ENCODE assay signal across 1 cellular context in the genomic region with DNA sequence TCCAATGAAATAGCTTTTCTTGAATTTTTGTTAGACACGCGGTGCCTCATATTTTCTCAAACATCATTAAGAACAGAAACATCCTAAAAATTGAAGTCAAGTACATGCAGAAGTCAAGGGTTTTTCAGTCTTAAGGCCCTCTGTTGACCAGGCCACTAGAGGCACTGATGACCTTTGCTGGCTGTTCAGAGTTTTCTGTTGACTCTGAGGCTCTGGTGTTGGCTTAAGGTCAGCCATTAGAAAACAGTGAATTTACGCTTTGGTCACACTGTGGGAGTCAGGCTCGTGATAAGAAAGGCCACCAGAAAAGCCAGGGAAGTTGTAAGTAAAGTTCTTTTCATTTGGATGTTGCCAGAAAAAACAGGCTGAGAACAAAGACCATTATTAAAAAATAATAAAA.
A peak's percentile ranks its signal among the peaks of the same experiment; 100 is the strongest.
TF ChIP-seq lines count a peak whose summit lies in the region.

No MANE protein-coding gene starts in this region.

TF ChIP-seq in HepG2, 621 proteins besides CTCF, POLR2A, EP300 and RAD21 (continued from another document and continues in another):
- TF ChIP-seq, protein P1, sequence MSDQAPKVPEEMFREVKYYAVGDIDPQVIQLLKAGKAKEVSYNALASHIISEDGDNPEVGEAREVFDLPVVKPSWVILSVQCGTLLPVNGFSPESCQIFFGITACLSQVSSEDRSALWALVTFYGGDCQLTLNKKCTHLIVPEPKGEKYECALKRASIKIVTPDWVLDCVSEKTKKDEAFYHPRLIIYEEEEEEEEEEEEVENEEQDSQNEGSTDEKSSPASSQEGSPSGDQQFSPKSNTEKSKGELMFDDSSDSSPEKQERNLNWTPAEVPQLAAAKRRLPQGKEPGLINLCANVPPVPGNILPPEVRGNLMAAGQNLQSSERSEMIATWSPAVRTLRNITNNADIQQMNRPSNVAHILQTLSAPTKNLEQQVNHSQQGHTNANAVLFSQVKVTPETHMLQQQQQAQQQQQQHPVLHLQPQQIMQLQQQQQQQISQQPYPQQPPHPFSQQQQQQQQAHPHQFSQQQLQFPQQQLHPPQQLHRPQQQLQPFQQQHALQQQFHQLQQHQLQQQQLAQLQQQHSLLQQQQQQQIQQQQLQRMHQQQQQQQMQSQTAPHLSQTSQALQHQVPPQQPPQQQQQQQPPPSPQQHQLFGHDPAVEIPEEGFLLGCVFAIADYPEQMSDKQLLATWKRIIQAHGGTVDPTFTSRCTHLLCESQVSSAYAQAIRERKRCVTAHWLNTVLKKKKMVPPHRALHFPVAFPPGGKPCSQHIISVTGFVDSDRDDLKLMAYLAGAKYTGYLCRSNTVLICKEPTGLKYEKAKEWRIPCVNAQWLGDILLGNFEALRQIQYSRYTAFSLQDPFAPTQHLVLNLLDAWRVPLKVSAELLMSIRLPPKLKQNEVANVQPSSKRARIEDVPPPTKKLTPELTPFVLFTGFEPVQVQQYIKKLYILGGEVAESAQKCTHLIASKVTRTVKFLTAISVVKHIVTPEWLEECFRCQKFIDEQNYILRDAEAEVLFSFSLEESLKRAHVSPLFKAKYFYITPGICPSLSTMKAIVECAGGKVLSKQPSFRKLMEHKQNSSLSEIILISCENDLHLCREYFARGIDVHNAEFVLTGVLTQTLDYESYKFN (CRISPR knock-in tag; conservative IDR thresholded peaks at IDR 0.05): peak; percentile 79
- TF ChIP-seq AGO2 (optimal IDR thresholded peaks at IDR 0.05; ENCODE audit: low read depth, low read length): no peak
- TF ChIP-seq ZNF138 (CRISPR knock-in tag; IDR thresholded peaks at IDR 0.05; ENCODE audit: low read depth): no peak
- no peak for TF ChIP-seq ZNF251 (CRISPR knock-in tag; IDR thresholded peaks at IDR 0.05)
- TF ChIP-seq ZNF30 (CRISPR knock-in tag; IDR thresholded peaks at IDR 0.05): no peak
- TF ChIP-seq GATAD2A (CRISPR knock-in tag; IDR thresholded peaks at IDR 0.05): peak; percentile 88
- peak; percentile 62; the same call in 1 of the 2 replicates for TF ChIP-seq MIER3 (CRISPR knock-in tag; IDR thresholded peaks at IDR 0.05; ENCODE audit: borderline replicate concordance)
- TF ChIP-seq FOXA3 (CRISPR knock-in tag; IDR thresholded peaks at IDR 0.05): peak; percentile 90
- TF ChIP-seq RCOR2 (CRISPR knock-in tag; IDR thresholded peaks at IDR 0.05): no peak
- no peak for TF ChIP-seq SMARCC2 (IDR thresholded peaks at IDR 0.05)
- no peak for TF ChIP-seq RARG (CRISPR knock-in tag; IDR thresholded peaks at IDR 0.05; ENCODE audit: low read depth)
- TF ChIP-seq, protein P2, sequence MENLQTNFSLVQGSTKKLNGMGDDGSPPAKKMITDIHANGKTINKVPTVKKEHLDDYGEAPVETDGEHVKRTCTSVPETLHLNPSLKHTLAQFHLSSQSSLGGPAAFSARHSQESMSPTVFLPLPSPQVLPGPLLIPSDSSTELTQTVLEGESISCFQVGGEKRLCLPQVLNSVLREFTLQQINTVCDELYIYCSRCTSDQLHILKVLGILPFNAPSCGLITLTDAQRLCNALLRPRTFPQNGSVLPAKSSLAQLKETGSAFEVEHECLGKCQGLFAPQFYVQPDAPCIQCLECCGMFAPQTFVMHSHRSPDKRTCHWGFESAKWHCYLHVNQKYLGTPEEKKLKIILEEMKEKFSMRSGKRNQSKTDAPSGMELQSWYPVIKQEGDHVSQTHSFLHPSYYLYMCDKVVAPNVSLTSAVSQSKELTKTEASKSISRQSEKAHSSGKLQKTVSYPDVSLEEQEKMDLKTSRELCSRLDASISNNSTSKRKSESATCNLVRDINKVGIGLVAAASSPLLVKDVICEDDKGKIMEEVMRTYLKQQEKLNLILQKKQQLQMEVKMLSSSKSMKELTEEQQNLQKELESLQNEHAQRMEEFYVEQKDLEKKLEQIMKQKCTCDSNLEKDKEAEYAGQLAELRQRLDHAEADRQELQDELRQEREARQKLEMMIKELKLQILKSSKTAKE (CRISPR knock-in tag; IDR thresholded peaks at IDR 0.05; ENCODE audit: borderline replicate concordance): no peak
- TF ChIP-seq, protein P3, sequence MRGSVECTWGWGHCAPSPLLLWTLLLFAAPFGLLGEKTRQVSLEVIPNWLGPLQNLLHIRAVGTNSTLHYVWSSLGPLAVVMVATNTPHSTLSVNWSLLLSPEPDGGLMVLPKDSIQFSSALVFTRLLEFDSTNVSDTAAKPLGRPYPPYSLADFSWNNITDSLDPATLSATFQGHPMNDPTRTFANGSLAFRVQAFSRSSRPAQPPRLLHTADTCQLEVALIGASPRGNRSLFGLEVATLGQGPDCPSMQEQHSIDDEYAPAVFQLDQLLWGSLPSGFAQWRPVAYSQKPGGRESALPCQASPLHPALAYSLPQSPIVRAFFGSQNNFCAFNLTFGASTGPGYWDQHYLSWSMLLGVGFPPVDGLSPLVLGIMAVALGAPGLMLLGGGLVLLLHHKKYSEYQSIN (CRISPR knock-in tag; IDR thresholded peaks at IDR 0.05; ENCODE audit: borderline replicate concordance): no peak
- TF ChIP-seq TOE1 (CRISPR knock-in tag; IDR thresholded peaks at IDR 0.05): no peak
- peak; percentile 72; the same call in 1 of the 2 replicates for TF ChIP-seq HOXA3 (CRISPR knock-in tag; IDR thresholded peaks at IDR 0.05)
- no peak for TF ChIP-seq TEAD2 (CRISPR knock-in tag; IDR thresholded peaks at IDR 0.05)
- no peak for TF ChIP-seq ZNF296 (CRISPR knock-in tag; conservative IDR thresholded peaks at IDR 0.05)
- no peak for TF ChIP-seq PHB2 (IDR thresholded peaks at IDR 0.05; ENCODE audit: partially characterized antibody)
- peak; percentile 70 to 75; a peak in 3 of 4 replicates for TF ChIP-seq NR2F1 (CRISPR knock-in tag; IDR thresholded peaks at IDR 0.05)
- TF ChIP-seq, protein P4, sequence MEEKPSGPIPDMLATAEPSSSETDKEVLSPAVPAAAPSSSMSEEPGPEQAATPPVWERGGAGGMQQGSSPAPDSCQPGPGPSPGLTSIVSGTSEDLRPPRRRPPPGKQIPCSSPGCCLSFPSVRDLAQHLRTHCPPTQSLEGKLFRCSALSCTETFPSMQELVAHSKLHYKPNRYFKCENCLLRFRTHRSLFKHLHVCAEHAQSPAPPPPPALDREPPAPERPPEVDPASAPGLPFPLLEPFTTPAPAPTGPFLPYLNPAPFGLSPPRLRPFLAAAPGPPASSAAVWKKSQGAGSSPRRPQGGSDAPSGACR (CRISPR knock-in tag; IDR thresholded peaks at IDR 0.05): 0 out of 2 replicates have a peak, but pooled peaks have one; percentile 35
- peak; percentile 82 for TF ChIP-seq YY1 (IDR thresholded peaks at IDR 0.05; ENCODE audit: insufficient read depth, insufficient replicate concordance, low read depth, low read length)
- no peak for TF ChIP-seq ZBTB38 (CRISPR knock-in tag; IDR thresholded peaks at IDR 0.05)
- TF ChIP-seq ZNF350 (CRISPR knock-in tag; IDR thresholded peaks at IDR 0.05; ENCODE audit: borderline replicate concordance, low read depth): no peak
- TF ChIP-seq CCDC6 (CRISPR knock-in tag; IDR thresholded peaks at IDR 0.05): 0 out of 2 replicates have a peak, but pooled peaks have one; percentile 36
- TF ChIP-seq SP4 (CRISPR knock-in tag; IDR thresholded peaks at IDR 0.05): no peak
- TF ChIP-seq TSC22D2 (CRISPR knock-in tag; IDR thresholded peaks at IDR 0.05; ENCODE audit: borderline replicate concordance): no peak
- no peak for TF ChIP-seq YEATS4 (CRISPR knock-in tag; IDR thresholded peaks at IDR 0.05; ENCODE audit: borderline replicate concordance)
- no peak for TF ChIP-seq HDAC6 (IDR thresholded peaks at IDR 0.05; ENCODE audit: low read depth, low read length)
- TF ChIP-seq, protein P5, sequence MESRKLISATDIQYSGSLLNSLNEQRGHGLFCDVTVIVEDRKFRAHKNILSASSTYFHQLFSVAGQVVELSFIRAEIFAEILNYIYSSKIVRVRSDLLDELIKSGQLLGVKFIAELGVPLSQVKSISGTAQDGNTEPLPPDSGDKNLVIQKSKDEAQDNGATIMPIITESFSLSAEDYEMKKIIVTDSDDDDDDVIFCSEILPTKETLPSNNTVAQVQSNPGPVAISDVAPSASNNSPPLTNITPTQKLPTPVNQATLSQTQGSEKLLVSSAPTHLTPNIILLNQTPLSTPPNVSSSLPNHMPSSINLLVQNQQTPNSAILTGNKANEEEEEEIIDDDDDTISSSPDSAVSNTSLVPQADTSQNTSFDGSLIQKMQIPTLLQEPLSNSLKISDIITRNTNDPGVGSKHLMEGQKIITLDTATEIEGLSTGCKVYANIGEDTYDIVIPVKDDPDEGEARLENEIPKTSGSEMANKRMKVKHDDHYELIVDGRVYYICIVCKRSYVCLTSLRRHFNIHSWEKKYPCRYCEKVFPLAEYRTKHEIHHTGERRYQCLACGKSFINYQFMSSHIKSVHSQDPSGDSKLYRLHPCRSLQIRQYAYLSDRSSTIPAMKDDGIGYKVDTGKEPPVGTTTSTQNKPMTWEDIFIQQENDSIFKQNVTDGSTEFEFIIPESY (CRISPR knock-in tag; IDR thresholded peaks at IDR 0.05): no peak
- TF ChIP-seq NCOA5 (CRISPR knock-in tag; IDR thresholded peaks at IDR 0.05): no peak
- TF ChIP-seq, protein P6, sequence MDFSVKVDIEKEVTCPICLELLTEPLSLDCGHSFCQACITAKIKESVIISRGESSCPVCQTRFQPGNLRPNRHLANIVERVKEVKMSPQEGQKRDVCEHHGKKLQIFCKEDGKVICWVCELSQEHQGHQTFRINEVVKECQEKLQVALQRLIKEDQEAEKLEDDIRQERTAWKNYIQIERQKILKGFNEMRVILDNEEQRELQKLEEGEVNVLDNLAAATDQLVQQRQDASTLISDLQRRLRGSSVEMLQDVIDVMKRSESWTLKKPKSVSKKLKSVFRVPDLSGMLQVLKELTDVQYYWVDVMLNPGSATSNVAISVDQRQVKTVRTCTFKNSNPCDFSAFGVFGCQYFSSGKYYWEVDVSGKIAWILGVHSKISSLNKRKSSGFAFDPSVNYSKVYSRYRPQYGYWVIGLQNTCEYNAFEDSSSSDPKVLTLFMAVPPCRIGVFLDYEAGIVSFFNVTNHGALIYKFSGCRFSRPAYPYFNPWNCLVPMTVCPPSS (IDR thresholded peaks at IDR 0.05): no peak
- TF ChIP-seq, protein P7, sequence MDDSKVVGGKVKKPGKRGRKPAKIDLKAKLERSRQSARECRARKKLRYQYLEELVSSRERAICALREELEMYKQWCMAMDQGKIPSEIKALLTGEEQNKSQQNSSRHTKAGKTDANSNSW (CRISPR knock-in tag; IDR thresholded peaks at IDR 0.05; ENCODE audit: borderline replicate concordance): no peak
- no peak for TF ChIP-seq ZNF264 (CRISPR knock-in tag; IDR thresholded peaks at IDR 0.05)
- 0 out of 2 replicates have a peak, but pooled peaks have one; percentile 32 for TF ChIP-seq TOPORS (CRISPR knock-in tag; IDR thresholded peaks at IDR 0.05)
- TF ChIP-seq SIN3B (IDR thresholded peaks at IDR 0.05; ENCODE audit: low read length): no peak
- TF ChIP-seq, protein P8, sequence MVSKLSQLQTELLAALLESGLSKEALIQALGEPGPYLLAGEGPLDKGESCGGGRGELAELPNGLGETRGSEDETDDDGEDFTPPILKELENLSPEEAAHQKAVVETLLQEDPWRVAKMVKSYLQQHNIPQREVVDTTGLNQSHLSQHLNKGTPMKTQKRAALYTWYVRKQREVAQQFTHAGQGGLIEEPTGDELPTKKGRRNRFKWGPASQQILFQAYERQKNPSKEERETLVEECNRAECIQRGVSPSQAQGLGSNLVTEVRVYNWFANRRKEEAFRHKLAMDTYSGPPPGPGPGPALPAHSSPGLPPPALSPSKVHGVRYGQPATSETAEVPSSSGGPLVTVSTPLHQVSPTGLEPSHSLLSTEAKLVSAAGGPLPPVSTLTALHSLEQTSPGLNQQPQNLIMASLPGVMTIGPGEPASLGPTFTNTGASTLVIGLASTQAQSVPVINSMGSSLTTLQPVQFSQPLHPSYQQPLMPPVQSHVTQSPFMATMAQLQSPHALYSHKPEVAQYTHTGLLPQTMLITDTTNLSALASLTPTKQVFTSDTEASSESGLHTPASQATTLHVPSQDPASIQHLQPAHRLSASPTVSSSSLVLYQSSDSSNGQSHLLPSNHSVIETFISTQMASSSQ (IDR thresholded peaks at IDR 0.05; ENCODE audit: low read depth): peak; percentile 33; the same call in 1 of the 2 replicates
- TF ChIP-seq, protein P8 (CRISPR knock-in tag; IDR thresholded peaks at IDR 0.05; ENCODE audit: borderline replicate concordance): peak; percentile 28; the same call in 1 of the 2 replicates
- TF ChIP-seq, protein P9, sequence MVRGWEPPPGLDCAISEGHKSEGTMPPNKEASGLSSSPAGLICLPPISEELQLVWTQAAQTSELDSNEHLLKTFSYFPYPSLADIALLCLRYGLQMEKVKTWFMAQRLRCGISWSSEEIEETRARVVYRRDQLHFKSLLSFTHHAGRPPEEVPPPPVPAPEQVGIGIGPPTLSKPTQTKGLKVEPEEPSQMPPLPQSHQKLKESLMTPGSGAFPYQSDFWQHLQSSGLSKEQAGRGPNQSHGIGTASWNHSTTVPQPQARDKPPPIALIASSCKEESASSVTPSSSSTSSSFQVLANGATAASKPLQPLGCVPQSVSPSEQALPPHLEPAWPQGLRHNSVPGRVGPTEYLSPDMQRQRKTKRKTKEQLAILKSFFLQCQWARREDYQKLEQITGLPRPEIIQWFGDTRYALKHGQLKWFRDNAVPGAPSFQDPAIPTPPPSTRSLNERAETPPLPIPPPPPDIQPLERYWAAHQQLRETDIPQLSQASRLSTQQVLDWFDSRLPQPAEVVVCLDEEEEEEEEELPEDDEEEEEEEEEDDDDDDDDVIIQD (CRISPR knock-in tag; IDR thresholded peaks at IDR 0.05; ENCODE audit: low read depth): peak; percentile 94
- TF ChIP-seq EHMT2 (IDR thresholded peaks at IDR 0.05; ENCODE audit: borderline replicate concordance, low read depth, low read length): peak; percentile 41; the same call in 1 of the 2 replicates
- no peak for TF ChIP-seq ZNF883 (CRISPR knock-in tag; IDR thresholded peaks at IDR 0.05; ENCODE audit: not compliant biosample characterization)
- TF ChIP-seq, protein P10, sequence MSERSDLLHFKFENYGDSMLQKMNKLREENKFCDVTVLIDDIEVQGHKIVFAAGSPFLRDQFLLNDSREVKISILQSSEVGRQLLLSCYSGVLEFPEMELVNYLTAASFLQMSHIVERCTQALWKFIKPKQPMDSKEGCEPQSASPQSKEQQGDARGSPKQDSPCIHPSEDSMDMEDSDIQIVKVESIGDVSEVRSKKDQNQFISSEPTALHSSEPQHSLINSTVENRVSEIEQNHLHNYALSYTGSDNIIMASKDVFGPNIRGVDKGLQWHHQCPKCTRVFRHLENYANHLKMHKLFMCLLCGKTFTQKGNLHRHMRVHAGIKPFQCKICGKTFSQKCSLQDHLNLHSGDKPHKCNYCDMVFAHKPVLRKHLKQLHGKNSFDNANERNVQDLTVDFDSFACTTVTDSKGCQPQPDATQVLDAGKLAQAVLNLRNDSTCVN (CRISPR knock-in tag; IDR thresholded peaks at IDR 0.05; ENCODE audit: borderline replicate concordance): no peak
